ENCODE assay signal across 7 cellular contexts in the genomic region with DNA sequence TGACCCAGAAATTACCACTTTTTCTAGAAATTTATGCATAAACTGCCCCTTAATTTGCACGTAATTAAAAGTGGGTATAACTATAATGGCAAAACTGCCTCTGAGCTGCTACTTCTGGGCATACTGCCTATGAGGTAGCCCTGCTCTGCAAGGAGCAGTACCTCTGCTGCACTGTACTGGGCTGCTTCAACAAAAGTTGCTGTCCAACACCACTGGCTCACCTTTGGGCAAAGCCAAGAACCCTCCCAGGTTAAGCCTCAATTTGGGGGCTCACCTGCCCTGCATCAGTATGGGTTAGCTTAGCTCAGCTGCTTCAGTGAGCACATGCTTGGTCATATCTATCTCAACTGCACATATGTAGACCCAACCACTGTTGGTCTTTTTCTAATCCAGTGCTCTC.
"Had no signal": no experiment of that assay in that cellular context is flagged by ENCODE, and none has a peak within 500 bp of the region (broad histone marks: within the 10 kb centered on the region; RNA-seq: fewer than 3 reads in every experiment).

No MANE protein-coding gene starts in this region.

- H3K36me3 ChIP-seq: HAP-1 had no signal

- H3K9ac ChIP-seq: KMS-11 had no signal

- H3K4me2 ChIP-seq: KMS-11 had no signal

- ATAC-seq: HCT116 had no signal

- H3K4me3 ChIP-seq: HAP-1 had no signal

- H3K27ac ChIP-seq: HL-60, KMS-11 had no signal

- H3K9me3 ChIP-seq: HAP-1 had no signal

- DNase-seq: GOT3, H7, KBM-7 had no signal
